Comparison of ENCODE assay signal across 8 cellular contexts in genomic region chr6:149925974-149926777, GRCh38.
DNase-seq lines count a peak whose midpoint lies in the region; ATAC-seq lines count a peak whose summit lies in the region.

No MANE protein-coding gene starts in this region.

- DNase-seq in COLO829 (ENCODE audit: low spot score) (peak; percentile 34), NCI-H526 (lab: John Stamatoyannopoulos, UW) (peak; percentile 64 to 92), medulla oblongata (ENCODE audit: extremely low spot score) (peak; percentile 86)
- peak; percentile 91 to 93 for DNase-seq in activated CD4-positive, alpha-beta T cell treated with anti-CD3 and anti-CD28 coated beads, Interleukin-2, amount 50 U/mL, for 48 hours
- DNase-seq in effector CD4-positive, alpha-beta T cell: peak; percentile 50
- DNase-seq in stimulated activated CD4-positive, alpha-beta T cell treated with anti-CD3 and anti-CD28 coated beads, TNF-alpha, amount 100 ng/mL, for 24 hours (ENCODE audit: low read depth in 3 of 3): peak; percentile 57 to 88 (median 62)

- ATAC-seq in HG02759 (IDR thresholded peaks at IDR 0.05; ENCODE audit: unreplicated experiment) (peak; percentile 79), HG03442 (IDR thresholded peaks at IDR 0.05; ENCODE audit: unreplicated experiment) (no peak)

Comparison
In these comparisons a context has a peak if more than half of its experiments do, and no peak if none do; other contexts are left out.
1. DNase-seq: peak in every context shown above with its lines; median percentile 92 in activated CD4-positive, alpha-beta T cell treated with anti-CD3 and anti-CD28 coated beads, Interleukin-2, amount 50 U/mL, for 48 hours; 86 in medulla oblongata; 78 in NCI-H526; 62 in stimulated activated CD4-positive, alpha-beta T cell treated with anti-CD3 and anti-CD28 coated beads, TNF-alpha, amount 100 ng/mL, for 24 hours; 50 in effector CD4-positive, alpha-beta T cell; 34 in COLO829.